9 cellular contexts compared by ENCODE assay signal in genomic region chr9:33785914-33786313, GRCh38. TPM values are rescaled to one million over a fixed set of nuclear protein-coding genes. Genes with fewer than 3 reads are reported as not detected.
DNase-seq lines count a peak whose midpoint lies in the region; ATAC-seq, FAIRE-seq and TF ChIP-seq lines count a peak whose summit lies in the region.
"Had no signal": no experiment of that assay in that cellular context is flagged by ENCODE, and none has a peak within 500 bp of the region (broad histone marks: within the 10 kb centered on the region; RNA-seq: fewer than 3 reads in every experiment).

No MANE protein-coding gene starts in this region.

- TF ChIP-seq CTCF in GM12864 (IDR thresholded peaks at IDR 0.05; ENCODE audit: low read depth, low read length, missing control alignments) (peak; percentile 39), LNCaP clone FGC (IDR thresholded peaks at IDR 0.05; ENCODE audit: control insufficient read depth, extremely low read depth, insufficient read depth) (0 out of 2 replicates have a peak, but pooled peaks have one; percentile 19), K562 (IDR thresholded peaks at IDR 0.05 in 2 of 3, conservative IDR thresholded peaks at IDR 0.05 in 1 of 3; ENCODE audit: insufficient read depth in 2 of 3, low read depth in 1 of 3, low read length in 3 of 3) (peak; percentile 36 to 55 (median 51); a peak in 5 of 6 replicates), D721Med (IDR thresholded peaks at IDR 0.05; ENCODE audit: insufficient read depth, missing control alignments) (no peak)

- H3K27ac Mint-ChIP-seq in activated naive CD4-positive, alpha-beta T cell treated with anti-CD3 and anti-CD28 coated beads, Interleukin-2, amount 50 U/mL, for 72 hours, result no peak overlapping the region
- H3K27ac Mint-ChIP-seq: nephron had no signal

- H3K4me2 ChIP-seq in K562 (ENCODE audit: insufficient read depth, low read length), result peak overlapping the region; percentile 68; the same call in 1 of the 2 replicates

- WGBS in K562 (ENCODE audit: insufficient coverage, low coverage, missing lambda C conversion rate), result 12% methylated on average over 5 of the region's 5 CpGs

- DNase-seq in GM12864 (ENCODE audit: low read depth), result no peak
- DNase-seq in LNCaP clone FGC (ENCODE audit: low read depth), result no peak
- peak in 2 of 4 experiments; percentile 8 to 45 for DNase-seq in K562 (ENCODE audit: extremely low read depth in 1 of 4, low spot score in 3 of 4)
- peak; percentile 18 for DNase-seq in myocyte (ENCODE audit: low read depth)
- DNase-seq in activated naive CD4-positive, alpha-beta T cell treated with anti-CD3 and anti-CD28 coated beads, Interleukin-2, amount 50 U/mL, for 72 hours (ENCODE audit: low spot score in 2 of 2), result no peak
- DNase-seq in D721Med (ENCODE audit: insufficient read length, low spot score), result no peak

- peak in 1 of 2 experiments; percentile 60; a peak in 2 of 4 replicates for TF ChIP-seq RAD21 in K562 (CRISPR knock-in tag; conservative IDR thresholded peaks at IDR 0.05 in 1 of 2, IDR thresholded peaks at IDR 0.05 in 1 of 2)

- H3K4me3 ChIP-seq in GM12864 (ENCODE audit: low read depth, low read length) (no peak overlapping the region), LNCaP clone FGC (ENCODE audit: low read depth, low read length) (no peak overlapping the region), K562 (no peak overlapping the region)

- FAIRE-seq in K562 (lab: Jason Lieb, UNC), result peak; percentile 79
- no peak for FAIRE-seq in D721Med (lab: Jason Lieb, UNC)
- FAIRE-seq: endometrium had no signal

- in situ Hi-C loops in K562 (cut with MboI), result no loop called here

- no peak overlapping the region; a peak in 1 of 4 replicates for H3K9ac ChIP-seq in K562 (ENCODE audit: insufficient read depth in 1 of 2, low read depth in 2 of 2, low read length in 2 of 2)

- peaks cover 0 to under 1% of the 10 kb centered on the region in 2 experiments; a peak in 2 of 5 replicates for H3K4me1 ChIP-seq in K562 (replicated peaks in 1 of 2; ENCODE audit: control insufficient read depth in 2 of 2, insufficient read depth in 2 of 2, low read length in 2 of 2)

- no peaks in the 10 kb centered on the region for H3K36me3 Mint-ChIP-seq in activated naive CD4-positive, alpha-beta T cell treated with anti-CD3 and anti-CD28 coated beads, Interleukin-2, amount 50 U/mL, for 72 hours

- no peaks in the 10 kb centered on the region for H3K79me2 ChIP-seq in K562 (ENCODE audit: control insufficient read depth, insufficient read depth, low read length)

- no peak for TF ChIP-seq EP300 in K562 (IDR thresholded peaks at IDR 0.05; ENCODE audit: low read length)

- H3K9me1 ChIP-seq in K562 (ENCODE audit: control insufficient read depth, insufficient read depth, low read length), result no peaks in the 10 kb centered on the region

- H3K27ac ChIP-seq in K562 (ENCODE audit: extremely low read depth, low read depth, low read length), result no peak overlapping the region

- H3K36me3 ChIP-seq in K562 (ENCODE audit: control insufficient read depth, insufficient read depth, low read length), result no peaks in the 10 kb centered on the region

- H3K9me3 Mint-ChIP-seq in activated naive CD4-positive, alpha-beta T cell treated with anti-CD3 and anti-CD28 coated beads, Interleukin-2, amount 50 U/mL, for 72 hours, result no peaks in the 10 kb centered on the region
- H3K9me3 Mint-ChIP-seq: nephron had no signal

- peaks cover 0 to 4% of the 10 kb centered on the region in 2 experiments; a peak in 1 of 5 replicates for H3K27me3 ChIP-seq in K562 (ENCODE audit: control insufficient read depth in 2 of 2, insufficient read depth in 2 of 2, low read length in 2 of 2)

- intact Hi-C loops in K562 (cut with micrococcal nuclease), result loop anchor here (10.0 kb wide), 1 partner anchor 69 kb away; no protein-coding TSS in a partner anchor

- CTCF ChIA-PET in K562 (lab: Yijun Ruan, JAX; ENCODE audit: low intra/inter-chr PET ratio), result interaction anchor here (1.9 kb wide), 1 partner anchor 66 kb away, joined by 6 read pairs; no protein-coding TSS in a partner anchor

- H3K9me3 ChIP-seq in K562 (replicated peaks; ENCODE audit: control insufficient read depth, insufficient read depth, low read depth, low read length), result no peaks in the 10 kb centered on the region

- POLR2A ChIA-PET in K562 (lab: Yijun Ruan, JAX), result no interaction called here

- H2AFZ ChIP-seq in K562 (ENCODE audit: low read depth, low read length), result peak overlapping the region; percentile 80

- H4K20me1 ChIP-seq in K562 (replicated peaks; ENCODE audit: control insufficient read depth, insufficient read depth, low read length), result no peaks in the 10 kb centered on the region

- ATAC-seq in K562 (peak; percentile 97), GM18511 (IDR thresholded peaks at IDR 0.05; ENCODE audit: unreplicated experiment) (no peak)
- no peak for ATAC-seq in activated naive CD4-positive, alpha-beta T cell treated with anti-CD3 and anti-CD28 coated beads, Interleukin-2, amount 50 U/mL, for 72 hours

- BruUV-seq in K562 (replicated peaks; lab: Mats Ljungman, UMichigan), result no TSS peak

- TF ChIP-seq POLR2A in K562 (conservative IDR thresholded peaks at IDR 0.05), result no peak

TF ChIP-seq in K562, 482 proteins besides CTCF, POLR2A, EP300 and RAD21 (continues in another document):
- TF ChIP-seq ZNF263 (CRISPR knock-in tag; IDR thresholded peaks at IDR 0.05; ENCODE audit: borderline replicate concordance) (no peak), HCFC1 (IDR thresholded peaks at IDR 0.05; ENCODE audit: low read depth, low read length) (no peak), HDAC1 (IDR thresholded peaks at IDR 0.05) (no peak), PKNOX1 (IDR thresholded peaks at IDR 0.05) (no peak), MYC (IDR thresholded peaks at IDR 0.05; ENCODE audit: low read depth, low read length) (no peak), MYC (CRISPR knock-in tag; IDR thresholded peaks at IDR 0.05; ENCODE audit: borderline replicate concordance, low read depth) (no peak), FOXA3 (CRISPR knock-in tag; conservative IDR thresholded peaks at IDR 0.05 in 1 of 2, IDR thresholded peaks at IDR 0.05 in 1 of 2) (no peak), MIER1 (IDR thresholded peaks at IDR 0.05; ENCODE audit: low read depth) (no peak)

RNA-seq across cellular contexts. Expression of gene PRSS3, which starts 9.4 kb away (rescaled TPM):
- total RNA-seq in K562 (2011; cell fraction: chromatin; rRNA removed; ENCODE audit: low replicate concordance), result not detected in 2 replicates
- not detected in 2 replicates for total RNA-seq in K562 (2011; cell fraction: nucleolus; rRNA removed)
- total RNA-seq in K562 (2011; cell fraction: nucleoplasm; rRNA removed), result not detected in 2 replicates
- total RNA-seq in K562 (2014; rRNA removed) (not detected in 2 replicates), K562 (2014; rRNA removed; fragmentation: Illumina TruSeq; extraction: Trizol) (not detected in 2 replicates), K562 (2015; rRNA removed; fragmentation: Illumina TruSeq; extraction: Trizol) (not detected in 2 replicates), K562 (2021) (0.42 and 1.3 TPM in 2 replicates), myocyte (not detected in 2 replicates)
- polyA plus RNA-seq in K562 (2011; rRNA removed) (not detected in 2 replicates), K562 (2014; fragmentation: Illumina TruSeq; extraction: Trizol) (0.18 TPM in 1 of 2 replicates, not detected in the other), K562 (2014; fragmentation: Nextera tagmentation; extraction: Ambion mirVana) (under 1 TPM in 1 of 2 experiments, not detected in 1; 0.35 TPM), K562 (2014; rRNA removed) (not detected in 2 replicates)
- polyA plus RNA-seq in K562 (2011; cell fraction: cytosol; rRNA removed), result not detected in 2 replicates
- polyA plus RNA-seq in K562 (2011; cell fraction: nucleus; rRNA removed), result not detected in 2 replicates
- polyA plus RNA-seq in K562 (2012), result 0.25 and 0.89 TPM in 2 replicates
- not detected in 2 replicates for polyA minus RNA-seq in K562 (2011; rRNA and poly(A)+ RNA removed)
- not detected in 2 replicates for polyA minus RNA-seq in K562 (2011; cell fraction: cytosol; rRNA and poly(A)+ RNA removed)
- not detected in 2 replicates for polyA minus RNA-seq in K562 (2011; cell fraction: nucleus; rRNA and poly(A)+ RNA removed)
- polyA plus RNA-seq in myocyte (2012), result not detected
- not detected for total RNA-seq in activated naive CD4-positive, alpha-beta T cell treated with anti-CD3 and anti-CD28 coated beads, Interleukin-2, amount 50 U/mL, for 72 hours

RNA-seq across cellular contexts. Expression of gene UBE2R2, which starts 31.0 kb away (rescaled TPM):
- 9.6 and 14.3 TPM in 2 replicates for total RNA-seq in K562 (2011; cell fraction: chromatin; rRNA removed; ENCODE audit: low replicate concordance)
- total RNA-seq in K562 (2011; cell fraction: nucleolus; rRNA removed), result 7.1 and 7.2 TPM in 2 replicates
- 12.5 and 19.9 TPM in 2 replicates for total RNA-seq in K562 (2011; cell fraction: nucleoplasm; rRNA removed)
- 8.2 and 9.7 TPM in 2 replicates for total RNA-seq in K562 (2014; rRNA removed)
- total RNA-seq in K562 (2014; rRNA removed; fragmentation: Illumina TruSeq; extraction: Trizol), result 12.8 and 13.8 TPM in 2 replicates
- total RNA-seq in K562 (2015; rRNA removed; fragmentation: Illumina TruSeq; extraction: Trizol), result 11.1 and 11.3 TPM in 2 replicates
- total RNA-seq in K562 (2021), result 20.5 and 22.5 TPM in 2 replicates
- 10.2 and 12.0 TPM in 2 replicates for polyA plus RNA-seq in K562 (2011; rRNA removed)
- polyA plus RNA-seq in K562 (2011; cell fraction: cytosol; rRNA removed), result 6.8 and 10.1 TPM in 2 replicates
- polyA plus RNA-seq in K562 (2011; cell fraction: nucleus; rRNA removed), result 5.5 and 8.1 TPM in 2 replicates
- polyA plus RNA-seq in K562 (2012), result 21.8 and 25.8 TPM in 2 replicates
- 22.3 and 26.2 TPM in 2 replicates for polyA plus RNA-seq in K562 (2014; fragmentation: Illumina TruSeq; extraction: Trizol)
- 1 to 10 TPM; 7.8 to 8.4 TPM for polyA plus RNA-seq in K562 (2014; fragmentation: Nextera tagmentation; extraction: Ambion mirVana)
- polyA plus RNA-seq in K562 (2014; rRNA removed), result 11.3 and 11.8 TPM in 2 replicates
- polyA minus RNA-seq in K562 (2011; rRNA and poly(A)+ RNA removed), result 20.5 and 24.5 TPM in 2 replicates
- 11.1 and 12.7 TPM in 2 replicates for polyA minus RNA-seq in K562 (2011; cell fraction: cytosol; rRNA and poly(A)+ RNA removed)
- 4.0 and 7.6 TPM in 2 replicates for polyA minus RNA-seq in K562 (2011; cell fraction: nucleus; rRNA and poly(A)+ RNA removed)
- total RNA-seq in myocyte, result 14.9 and 17.1 TPM in 2 replicates
- 32.9 TPM for polyA plus RNA-seq in myocyte (2012)
- 10 to 100 TPM; 44.4 to 50.1 TPM for total RNA-seq in activated naive CD4-positive, alpha-beta T cell treated with anti-CD3 and anti-CD28 coated beads, Interleukin-2, amount 50 U/mL, for 72 hours
